Comparison of ENCODE assay signal across 13 cellular contexts in genomic region chr1:3922201-3922725, GRCh38. TPM values are rescaled to one million over a fixed set of nuclear protein-coding genes. Genes with fewer than 3 reads are reported as not detected.
DNase-seq lines count a peak whose midpoint lies in the region; ATAC-seq, FAIRE-seq and TF ChIP-seq lines count a peak whose summit lies in the region.
"Had no signal": no experiment of that assay in that cellular context is flagged by ENCODE, and none has a peak within 500 bp of the region (broad histone marks: within the 10 kb centered on the region; RNA-seq: fewer than 3 reads in every experiment).

No MANE protein-coding gene starts in this region.

- H3K36me3 ChIP-seq in CD4-positive, CD25-positive, alpha-beta regulatory T cell (ENCODE audit: control insufficient read depth, insufficient read depth, low read length): no peaks in the 10 kb centered on the region
- no peaks in the 10 kb centered on the region for H3K36me3 ChIP-seq in GM12878 (ENCODE audit: control insufficient read depth in 2 of 2, insufficient read depth in 2 of 2, low read length in 1 of 2)
- H3K36me3 ChIP-seq in SK-N-SH (replicated peaks in 1 of 2; ENCODE audit: control insufficient read depth in 1 of 2, insufficient read depth in 2 of 2, low read length in 1 of 2): no peaks in the 10 kb centered on the region
- H3K36me3 ChIP-seq: colonic mucosa, esophagus muscularis mucosa had no signal

- H3K4me2 ChIP-seq in GM12878 (ENCODE audit: control insufficient read depth, insufficient read depth) (no peak overlapping the region; the same call in 1 of the 2 replicates), SK-N-SH (no peak overlapping the region)

- WGBS in GM12878 (ENCODE audit: insufficient coverage, insufficient replicate concordance, low lambda C conversion rate, missing lambda C conversion rate): 25% methylated on average over 6 of the region's 6 CpGs
- 48% methylated on average over 6 of the region's 6 CpGs for WGBS in SK-N-SH (ENCODE audit: low lambda C conversion rate)

- no peaks in the 10 kb centered on the region for H3K9me2 ChIP-seq in SK-N-SH

- peaks cover 5% of the 10 kb centered on the region for H3K27me3 Mint-ChIP-seq in CD4-positive, CD25-positive, alpha-beta regulatory T cell

- no peaks in the 10 kb centered on the region for H3K36me3 Mint-ChIP-seq in CD4-positive, CD25-positive, alpha-beta regulatory T cell
- H3K36me3 Mint-ChIP-seq: CD14-positive monocyte had no signal

- H3K9me3 Mint-ChIP-seq in CD4-positive, CD25-positive, alpha-beta regulatory T cell: no peaks in the 10 kb centered on the region

- FAIRE-seq in GM12878 (lab: Jason Lieb, UNC): no peak

- RAD21 ChIA-PET in GM12878 (lab: Charles Lee; ENCODE audit: unreplicated experiment): interaction anchor here (1.0 kb wide), 1 partner anchor 15 kb away, joined by 3 read pairs; no protein-coding TSS in a partner anchor

- H3F3A ChIP-seq in SK-N-SH (replicated peaks; ENCODE audit: insufficient read depth): no peaks in the 10 kb centered on the region

- no peak for TF ChIP-seq POLR2A in GM12878 (IDR thresholded peaks at IDR 0.05; ENCODE audit: low read depth, low read length)

- H3K27me3 ChIP-seq in CD4-positive, CD25-positive, alpha-beta regulatory T cell (ENCODE audit: control insufficient read depth, insufficient read depth, low read length): no peaks in the 10 kb centered on the region
- H3K27me3 ChIP-seq in GM12878 (replicated peaks in 1 of 2; ENCODE audit: control insufficient read depth in 2 of 2, insufficient read depth in 2 of 2, low read length in 1 of 2) (no peaks in the 10 kb centered on the region; a peak in 1 of 4 replicates), SK-N-SH (ENCODE audit: insufficient read depth) (no peaks in the 10 kb centered on the region)
- H3K27me3 ChIP-seq: colonic mucosa had no signal

- H3K4me3 Mint-ChIP-seq in CD4-positive, CD25-positive, alpha-beta regulatory T cell: peak overlapping the region; percentile 35 to 79 (median 70)
- H3K4me3 Mint-ChIP-seq: CD14-positive monocyte had no signal

- TF ChIP-seq CTCF in GM12878 (IDR thresholded peaks at IDR 0.05 in 2 of 3, conservative IDR thresholded peaks at IDR 0.05 in 1 of 3; ENCODE audit: control insufficient read depth in 2 of 3, extremely low read depth in 1 of 3, insufficient read depth in 1 of 3, low read depth in 3 of 3, low read length in 3 of 3): no peak
- TF ChIP-seq CTCF in SK-N-SH (IDR thresholded peaks at IDR 0.05): no peak

- H3K9ac ChIP-seq in GM12878 (ENCODE audit: control insufficient read depth, insufficient read depth, low read length) (no peak overlapping the region), SK-N-SH (no peak overlapping the region)

- H2AFZ ChIP-seq in GM12878 (ENCODE audit: control insufficient read depth, low read depth, low read length) (no peak overlapping the region; the same call in 1 of the 2 replicates), SK-N-SH (ENCODE audit: low read depth) (no peak overlapping the region)

- H3K79me2 ChIP-seq in GM12878 (ENCODE audit: control insufficient read depth, insufficient read depth, low read length) (no peaks in the 10 kb centered on the region), SK-N-SH (ENCODE audit: insufficient read depth) (no peaks in the 10 kb centered on the region)

- peak; percentile 84 to 89 for ATAC-seq in CD4-positive, CD25-positive, alpha-beta regulatory T cell (ENCODE audit: low read depth in 2 of 2)
- ATAC-seq in GM12878 (peak; percentile 92), HG03039 (IDR thresholded peaks at IDR 0.05; ENCODE audit: unreplicated experiment) (no peak)

- peak overlapping the region; percentile 68 for H3K27ac ChIP-seq in CD4-positive, CD25-positive, alpha-beta regulatory T cell (ENCODE audit: insufficient read depth, low read length, poor library complexity, severe bottlenecking)
- H3K27ac ChIP-seq in GM12878 (ENCODE audit: control insufficient read depth, insufficient read depth) (no peak overlapping the region), SK-N-SH (ENCODE audit: low read depth in 2 of 2, low read length in 1 of 2) (no peak overlapping the region)
- H3K27ac ChIP-seq: colonic mucosa, esophagus muscularis mucosa had no signal

- H3K27ac Mint-ChIP-seq in CD4-positive, CD25-positive, alpha-beta regulatory T cell: peak overlapping the region; percentile 35 to 74 (median 37)
- H3K27ac Mint-ChIP-seq: CD14-positive monocyte had no signal

- H3K4me1 ChIP-seq in CD4-positive, CD25-positive, alpha-beta regulatory T cell (ENCODE audit: control insufficient read depth, insufficient read depth, low read length, poor library complexity, severe bottlenecking): no peaks in the 10 kb centered on the region
- H3K4me1 ChIP-seq in GM12878 (ENCODE audit: control insufficient read depth, insufficient read depth, low read length): no peaks in the 10 kb centered on the region
- H3K4me1 ChIP-seq in SK-N-SH (ENCODE audit: control insufficient read depth in 1 of 2, insufficient read depth in 2 of 2, low read depth in 1 of 2, low read length in 1 of 2): no peaks in the 10 kb centered on the region
- H3K4me1 ChIP-seq: colonic mucosa had no signal

- TF ChIP-seq EP300 in GM12878 (IDR thresholded peaks at IDR 0.05; ENCODE audit: borderline replicate concordance in 1 of 2, control insufficient read depth in 1 of 2, low read depth in 2 of 2, low read length in 2 of 2): no peak
- no peak for TF ChIP-seq EP300 in SK-N-SH (IDR thresholded peaks at IDR 0.05; ENCODE audit: borderline replicate concordance in 1 of 2, low read depth in 1 of 2, low read length in 1 of 2)

- no peaks in the 10 kb centered on the region for H3K9me3 ChIP-seq in CD4-positive, CD25-positive, alpha-beta regulatory T cell (ENCODE audit: control insufficient read depth in 2 of 2, low read length in 2 of 2)
- H3K9me3 ChIP-seq in GM12878 (replicated peaks; ENCODE audit: control insufficient read depth, insufficient read depth, low read length) (no peaks in the 10 kb centered on the region; the same call in 2 of the 3 replicates), SK-N-SH (no peaks in the 10 kb centered on the region)
- H3K9me3 ChIP-seq: colonic mucosa, esophagus muscularis mucosa had no signal

- POLR2A ChIA-PET in GM12878 (lab: Charles Lee): no interaction called here
- POLR2A ChIA-PET in SK-N-SH (lab: Yijun Ruan, JAX): no interaction called here

- intact Hi-C loops in GM12878 (cut with micrococcal nuclease; ENCODE audit: unreplicated experiment): no loop called here

- DNase-seq in CD4-positive, CD25-positive, alpha-beta regulatory T cell: peak; percentile 63 to 76 (median 73)
- DNase-seq in Caki2 (ENCODE audit: low read depth) (peak; percentile 63), NCI-H1436 (lab: John Stamatoyannopoulos, UW) (peak; percentile 69), GM12878 (ENCODE audit: low read depth, low spot score) (peak; percentile 48), DMS79 treated with DMSO at 0.1 percent for 48 hours (lab: John Stamatoyannopoulos, UW) (no peak), SK-N-SH (no peak), G401 (ENCODE audit: low spot score) (no peak)
- DNase-seq: colonic mucosa, hippocampal formation, NCI-H2171 had no signal

- TF ChIP-seq RAD21 in GM12878 (IDR thresholded peaks at IDR 0.05; ENCODE audit: insufficient read depth, low read depth, low read length) (no peak), SK-N-SH (IDR thresholded peaks at IDR 0.05; ENCODE audit: low read length) (no peak)

- peak overlapping the region; percentile 69 for H3K4me3 ChIP-seq in CD4-positive, CD25-positive, alpha-beta regulatory T cell (ENCODE audit: low read depth, low read length)
- H3K4me3 ChIP-seq in GM12878 (no peak overlapping the region), SK-N-SH (ENCODE audit: low read depth in 2 of 2, low read length in 1 of 2) (no peak overlapping the region)
- H3K4me3 ChIP-seq: colonic mucosa, esophagus muscularis mucosa had no signal

- no TSS peak for BruUV-seq in GM12878 (replicated peaks; lab: Mats Ljungman, UMichigan)

- SMC1A ChIA-PET in GM12878 (lab: Charles Lee; ENCODE audit: uncharacterized antibody, unreplicated experiment): interaction anchor here (0.6 kb wide), 1 partner anchor 45 kb away, joined by 3 read pairs; no protein-coding TSS in a partner anchor

- H4K20me1 ChIP-seq in GM12878 (ENCODE audit: control insufficient read depth, insufficient read depth) (no peaks in the 10 kb centered on the region), SK-N-SH (ENCODE audit: insufficient read depth) (no peaks in the 10 kb centered on the region)

- in situ Hi-C loops in Caki2 (cut with HindIII; ENCODE audit: low pct_unique_long_range_greater_than_20kb, low sequenced_read_pairs): no loop called here
- in situ Hi-C loops in GM12878 (cut with MboI): no loop called here
- in situ Hi-C loops in G401 (cut with HindIII; ENCODE audit: low sequenced_read_pairs): no loop called here

- H3K4me1 Mint-ChIP-seq in CD4-positive, CD25-positive, alpha-beta regulatory T cell: peaks cover 5 to 11% (median 7%) of the 10 kb centered on the region in 4 donors
- H3K4me1 Mint-ChIP-seq: CD14-positive monocyte had no signal

- CTCF ChIA-PET in GM12878 (lab: Yijun Ruan, JAX) (interaction anchor here (0.6 kb wide), 1 partner anchor 9 kb away, joined by 3 read pairs; no protein-coding TSS in a partner anchor), SK-N-SH (lab: Yijun Ruan, JAX) (no interaction called here)

RNA-seq across cellular contexts. Expression of gene C1orf174, which starts 22.2 kb away (rescaled TPM):
- total RNA-seq in CD4-positive, CD25-positive, alpha-beta regulatory T cell: 15.4 TPM
- polyA plus RNA-seq in CD4-positive, CD25-positive, alpha-beta regulatory T cell: 10 to 100 TPM; 22.0 to 33.3 (median 26.9) TPM
- total RNA-seq in Caki2 (2014; rRNA removed; shearing (Covaris generic); ENCODE audit: low replicate concordance): 53.9 and 76.4 TPM in 2 replicates
- total RNA-seq in GM12878 (2013; cell fraction: nucleolus; rRNA removed): 22.6 and 23.8 TPM in 2 replicates
- total RNA-seq in GM12878 (2014; rRNA removed) (25.0 and 28.3 TPM in 2 replicates), GM12878 (2014; rRNA removed; fragmentation: Illumina TruSeq; extraction: Trizol) (19.9 and 21.3 TPM in 2 replicates), GM12878 (2021) (16.9 and 18.6 TPM in 2 replicates)
- polyA plus RNA-seq in GM12878 (2011; ENCODE audit: low read depth): 17.9 TPM
- polyA plus RNA-seq in GM12878 (2011; rRNA removed) (34.3 and 35.3 TPM in 2 replicates), GM12878 (2014; fragmentation: Illumina TruSeq; extraction: Trizol) (25.8 TPM in 2 replicates), GM12878 (2014; fragmentation: Nextera tagmentation; extraction: Ambion mirVana) (10 to 100 TPM; 17.5 to 20.9 TPM), GM12878 (2014; rRNA removed) (25.1 and 26.0 TPM in 2 replicates), GM12878 (2016; fragmentation: Nextera tagmentation; extraction: Ambion mirVana) (10 to 100 TPM; 32.2 to 35.4 TPM), SK-N-SH (2012; rRNA removed) (21.4 and 22.8 TPM in 2 replicates)
- polyA plus RNA-seq in GM12878 (2011; cell fraction: cytosol; rRNA removed): 41.9 and 43.6 TPM in 2 replicates
- 43.0 and 43.7 TPM in 2 replicates for polyA plus RNA-seq in GM12878 (2011; cell fraction: nucleus; rRNA removed)
- polyA plus RNA-seq in GM12878 (2012): 21.0 and 21.5 TPM in 2 replicates
- polyA minus RNA-seq in GM12878 (2011; rRNA and poly(A)+ RNA removed): 21.4 and 22.7 TPM in 2 replicates
- polyA minus RNA-seq in GM12878 (2011; cell fraction: cytosol; rRNA and poly(A)+ RNA removed): 13.2 and 16.3 TPM in 2 replicates
- 8.2 and 12.7 TPM in 2 replicates for polyA minus RNA-seq in GM12878 (2011; cell fraction: nucleus; rRNA and poly(A)+ RNA removed)
- polyA plus RNA-seq in SK-N-SH (2012; cell fraction: cytosol; rRNA removed): 17.2 and 19.5 TPM in 2 replicates
- 39.6 and 40.5 TPM in 2 replicates for polyA plus RNA-seq in SK-N-SH (2012; cell fraction: nucleus; rRNA removed)
- total RNA-seq in G401 (2014; rRNA removed; shearing (Covaris generic)): 40.4 and 59.1 TPM in 2 replicates

Comparison
In these comparisons a context has a peak if more than half of its experiments do, and no peak if none do; other contexts are left out.
1. DNase-seq: peak in CD4-positive, CD25-positive, alpha-beta regulatory T cell (3 of 3), Caki2 (single experiment), NCI-H1436 (single experiment) and GM12878 (single experiment); none in DMS79 treated with DMSO at 0.1 percent for 48 hours (single experiment), SK-N-SH (single experiment) and G401 (single experiment).